26 cellular contexts compared by ENCODE assay signal in genomic region chr6:26048590-26048989, GRCh38. TPM values are rescaled to one million over a fixed set of nuclear protein-coding genes. Genes with fewer than 3 reads are reported as not detected.
DNase-seq lines count a peak whose midpoint lies in the region; ATAC-seq and TF ChIP-seq lines count a peak whose summit lies in the region.
"Had no signal": no experiment of that assay in that cellular context is flagged by ENCODE, and none has a peak within 500 bp of the region (broad histone marks: within the 10 kb centered on the region; RNA-seq: fewer than 3 reads in every experiment).

No MANE protein-coding gene starts in this region.

- H3K27me3 ChIP-seq in GM23338 (ENCODE audit: insufficient read depth) (no peaks in the 10 kb centered on the region), Panc1 (ENCODE audit: control insufficient read depth, insufficient read depth, low read length) (no peaks in the 10 kb centered on the region)
- H3K27me3 ChIP-seq: heart left ventricle, pancreas, uterus had no signal

- H3K36me3 Mint-ChIP-seq in GM23338 (ENCODE audit: low read depth) (no peaks in the 10 kb centered on the region; the same call in 1 of the 3 replicates), mesothelial cell of epicardium (no peaks in the 10 kb centered on the region), T-cell (no peaks in the 10 kb centered on the region)

- peak overlapping the region; percentile 49 for H3K27ac Mint-ChIP-seq in GM23338
- peak overlapping the region; percentile 64 for H3K27ac Mint-ChIP-seq in mesothelial cell of epicardium
- no peak overlapping the region for H3K27ac Mint-ChIP-seq in T-cell
- H3K27ac Mint-ChIP-seq: stimulated activated effector memory CD8-positive, alpha-beta T cell treated with anti-CD3 and anti-CD28 coated beads, Interleukin-12 subunit alpha, Interleukin-12 subunit beta, amount 100 ng/mL, for 72 hours; T-helper 17 cell had no signal

- no peaks in the 10 kb centered on the region for H3K9me3 ChIP-seq in Panc1 (ENCODE audit: control insufficient read depth, insufficient read depth, low read depth, low read length)
- H3K9me3 ChIP-seq: heart left ventricle, lower lobe of right lung, mucosa of descending colon, pancreas, uterus had no signal

- H3K9me2 ChIP-seq in GM23338 (ENCODE audit: insufficient read depth) = no peaks in the 10 kb centered on the region

- H4K20me1 ChIP-seq in GM23338 (replicated peaks; ENCODE audit: insufficient read depth) = no peaks in the 10 kb centered on the region

- CTCF ChIA-PET in Panc1 (lab: Charles Lee) (no interaction called here), T-cell (lab: Charles Lee) (interaction anchor here (0.7 to 1.3 kb wide), 4 partner anchors 15 to 24 kb away, joined by 3 to 6 read pairs (median 4); a partner anchor contains a TSS)

- H3K4me1 ChIP-seq in GM23338 (ENCODE audit: insufficient read depth) (peaks cover 22% of the 10 kb centered on the region), Panc1 (ENCODE audit: control insufficient read depth, insufficient read depth, low read length) (peaks cover 42% of the 10 kb centered on the region)
- H3K4me1 ChIP-seq: uterus had no signal

- intact Hi-C loops in Panc1 (cut with micrococcal nuclease; ENCODE audit: unreplicated experiment) = no loop called here

- H3K4me3 ChIP-seq in AG10803 (ENCODE audit: low read length) (no peak overlapping the region), GM23338 (no peak overlapping the region), Panc1 (ENCODE audit: low read depth in 2 of 2, low read length in 2 of 2) (no peak overlapping the region)
- H3K4me3 ChIP-seq: heart left ventricle, lower lobe of right lung, mucosa of descending colon, pancreas, uterus had no signal

- no peaks in the 10 kb centered on the region for H3F3A ChIP-seq in GM23338 (replicated peaks; ENCODE audit: low read depth)

- no peak for TF ChIP-seq CTCF in AG10803 (conservative IDR thresholded peaks at IDR 0.05; ENCODE audit: low read length)
- TF ChIP-seq CTCF in GM23338 (conservative IDR thresholded peaks at IDR 0.05; ENCODE audit: low read depth in 2 of 2) = no peak
- TF ChIP-seq CTCF in Panc1 (IDR thresholded peaks at IDR 0.05) = no peak
- TF ChIP-seq CTCF in mesothelial cell of epicardium (IDR thresholded peaks at IDR 0.05; ENCODE audit: unreplicated experiment) = no peak

- H3K27me3 Mint-ChIP-seq in GM23338 (ENCODE audit: insufficient read depth, low read depth, poor library complexity) (peaks cover 9% of the 10 kb centered on the region), mesothelial cell of epicardium (ENCODE audit: low read depth) (no peaks in the 10 kb centered on the region), T-cell (no peaks in the 10 kb centered on the region)
- H3K27me3 Mint-ChIP-seq: activated CD8-positive, alpha-beta memory T cell treated with anti-CD3 and anti-CD28 coated beads, Interleukin-2, amount 10 ng/mL, durations not matched to agents 7 days and 5 days; T-helper 17 cell had no signal

- H3K4me1 Mint-ChIP-seq in GM23338 (peaks cover 32% of the 10 kb centered on the region), mesothelial cell of epicardium (peaks cover 25% of the 10 kb centered on the region), T-cell (peaks cover 9 to 21% (median 15%) of the 10 kb centered on the region in 3 donors)

- no peak overlapping the region for H2AFZ ChIP-seq in GM23338

- H3K79me2 ChIP-seq in GM23338 (replicated peaks; ENCODE audit: insufficient read depth) = no peaks in the 10 kb centered on the region; the same call in 1 of the 2 replicates

- DNase-seq in AG10803 (ENCODE audit: low read depth) = peak; percentile 13
- DNase-seq in GM23338 (ENCODE audit: low spot score) = no peak
- DNase-seq in Panc1 (ENCODE audit: low read depth, low spot score) = no peak
- no peak for DNase-seq in mesothelial cell of epicardium (ENCODE audit: low spot score in 2 of 2, unreplicated experiment in 2 of 2)
- DNase-seq in epidermal melanocyte (ENCODE audit: insufficient read length, low spot score) = no peak
- DNase-seq in T-cell = no peak
- DNase-seq: activated CD4-positive, alpha-beta T cell treated with anti-CD3 and anti-CD28 coated beads for 1 hour; activated CD8-positive, alpha-beta memory T cell treated with anti-CD3 and anti-CD28 coated beads, Interleukin-2, amount 10 ng/mL, durations not matched to agents 7 days and 5 days; activated naive CD4-positive, alpha-beta T cell treated with anti-CD3 and anti-CD28 coated beads for 36 hours; amygdala; heart left ventricle; kidney glomerular epithelial cell; lower lobe of right lung; mucosa of descending colon; NCI-H1105 treated with DMSO at 0.1 percent for 48 hours; NCI-H2029; NCI-H526 treated with DMSO at 0.1 percent for 48 hours; pancreas; right cardiac atrium; stimulated activated CD4-positive, alpha-beta T cell treated with anti-CD3 and anti-CD28 coated beads, Interleukin-2, amount 100 ng/mL, for 48 hours; T-helper 17 cell; uterus had no signal

- H3K9me3 Mint-ChIP-seq in GM23338 = peaks cover 3% of the 10 kb centered on the region; the same call in 1 of the 3 replicates
- no peaks in the 10 kb centered on the region for H3K9me3 Mint-ChIP-seq in mesothelial cell of epicardium
- H3K9me3 Mint-ChIP-seq in T-cell = no peaks in the 10 kb centered on the region
- H3K9me3 Mint-ChIP-seq: activated naive CD4-positive, alpha-beta T cell treated with anti-CD3 and anti-CD28 coated beads for 36 hours; stimulated activated effector memory CD8-positive, alpha-beta T cell treated with anti-CD3 and anti-CD28 coated beads, Interleukin-12 subunit alpha, Interleukin-12 subunit beta, amount 100 ng/mL, for 72 hours had no signal

- H3K27ac ChIP-seq in GM23338 (ENCODE audit: low read depth) = no peak overlapping the region
- H3K27ac ChIP-seq in Panc1 (ENCODE audit: low read length) = peak overlapping the region; percentile 95
- H3K27ac ChIP-seq: heart left ventricle, lower lobe of right lung, pancreas, uterus had no signal

- ATAC-seq in GM23338 (no peak), Panc1 (no peak), HG03342 (IDR thresholded peaks at IDR 0.05; ENCODE audit: unreplicated experiment) (no peak), HG02571 (IDR thresholded peaks at IDR 0.05; ENCODE audit: unreplicated experiment) (no peak), T-cell (replicated peaks in 1 of 4) (no peak)
- ATAC-seq: activated CD8-positive, alpha-beta memory T cell treated with anti-CD3 and anti-CD28 coated beads, Interleukin-2, amount 10 ng/mL, durations not matched to agents 7 days and 5 days; heart left ventricle; lower lobe of right lung; mucosa of descending colon; pancreas; right cardiac atrium; stimulated activated effector memory CD8-positive, alpha-beta T cell treated with anti-CD3 and anti-CD28 coated beads, Interleukin-12 subunit alpha, Interleukin-12 subunit beta, amount 100 ng/mL, for 72 hours; T-helper 17 cell had no signal

- no peak overlapping the region for H3K4me2 ChIP-seq in GM23338

- in situ Hi-C loops in Panc1 (cut with HindIII; ENCODE audit: low pct_unique_long_range_greater_than_20kb, low sequenced_read_pairs) = no loop called here

- POLR2A ChIA-PET in Panc1 (lab: Charles Lee) = interaction anchor here (0.9 to 1.0 kb wide), 3 partner anchors 17 to 75 kb away, joined by 3 to 4 read pairs (median 3); a partner anchor contains a TSS
- POLR2A ChIA-PET in T-cell (lab: Charles Lee) = interaction anchor here (0.6 to 1.0 kb wide), 7 partner anchors 22 to 1823 kb away, joined by 3 to 4 read pairs (median 3); a partner anchor contains a TSS

- H3K4me3 Mint-ChIP-seq in GM23338 (no peak overlapping the region), mesothelial cell of epicardium (no peak overlapping the region), T-cell (no peak overlapping the region)
- H3K4me3 Mint-ChIP-seq: activated CD8-positive, alpha-beta memory T cell treated with anti-CD3 and anti-CD28 coated beads, Interleukin-2, amount 10 ng/mL, durations not matched to agents 7 days and 5 days; activated naive CD4-positive, alpha-beta T cell treated with anti-CD3 and anti-CD28 coated beads for 36 hours; stimulated activated effector memory CD8-positive, alpha-beta T cell treated with anti-CD3 and anti-CD28 coated beads, Interleukin-12 subunit alpha, Interleukin-12 subunit beta, amount 100 ng/mL, for 72 hours; T-helper 17 cell had no signal

- no TSS peak for BruUV-seq in Panc1 (replicated peaks; lab: Mats Ljungman, UMichigan)

- H3K36me3 ChIP-seq in GM23338 (ENCODE audit: insufficient read depth) (no peaks in the 10 kb centered on the region), Panc1 (ENCODE audit: control insufficient read depth, insufficient read depth, low read length) (no peaks in the 10 kb centered on the region)
- H3K36me3 ChIP-seq: heart left ventricle, lower lobe of right lung, pancreas, uterus had no signal

TF ChIP-seq in GM23338, 12 proteins besides CTCF, POLR2A, EP300 and RAD21 (continues in another document):
- TF ChIP-seq STAT1 (IDR thresholded peaks at IDR 0.05; ENCODE audit: unreplicated experiment) = no peak
- TF ChIP-seq ETS1 (IDR thresholded peaks at IDR 0.05) = no peak
- no peak for TF ChIP-seq JUNB (IDR thresholded peaks at IDR 0.05; ENCODE audit: unreplicated experiment)
- TF ChIP-seq ZNF114 (CRISPR knock-in tag; IDR thresholded peaks at IDR 0.05) = no peak
- TF ChIP-seq ZNF331 (CRISPR knock-in tag; IDR thresholded peaks at IDR 0.05; ENCODE audit: low read depth) = no peak
- TF ChIP-seq POLR2AphosphoS5 (IDR thresholded peaks at IDR 0.05; ENCODE audit: low read depth) = no peak
- TF ChIP-seq EZH2phosphoT487 (IDR thresholded peaks at IDR 0.05; ENCODE audit: unreplicated experiment) = no peak
- TF ChIP-seq EZH2 (IDR thresholded peaks at IDR 0.05; ENCODE audit: low read depth, unreplicated experiment) = no peak
- no peak for TF ChIP-seq CREB1 (CRISPR knock-in tag; IDR thresholded peaks at IDR 0.05; ENCODE audit: low read depth)

RNA-seq across cellular contexts. Expression of gene HFE, which starts 38.6 kb away (rescaled TPM):
- total RNA-seq in GM23338 (2014; rRNA removed; shearing (Covaris generic)) = 0.63 and 0.78 TPM in 2 replicates
- polyA plus RNA-seq in GM23338 (2016; fragmentation: Nextera tagmentation; extraction: Ambion mirVana) = 0.38 and 0.53 TPM in 2 replicates
- 12.1 TPM for total RNA-seq in Panc1 (2021; ENCODE audit: unreplicated experiment)
- 17.7 TPM for polyA plus RNA-seq in Panc1 (2012; ENCODE audit: insufficient read length)
- total RNA-seq in mesothelial cell of epicardium = 7.0 to 8.3 TPM (median 8.3 TPM) in 3 replicates
- total RNA-seq in T-cell = 1 to 10 TPM; 1.0 to 2.4 (median 1.8) TPM
- polyA plus RNA-seq: neural cell had no signal

Comparison
In these comparisons a context has a peak if more than half of its experiments do, and no peak if none do; other contexts are left out.
1. H3K27ac Mint-ChIP-seq: peak in GM23338 (single experiment) and mesothelial cell of epicardium (single experiment); none in T-cell (0 of 2).